ENCODE assay signal across 22 cellular contexts in the genomic region with DNA sequence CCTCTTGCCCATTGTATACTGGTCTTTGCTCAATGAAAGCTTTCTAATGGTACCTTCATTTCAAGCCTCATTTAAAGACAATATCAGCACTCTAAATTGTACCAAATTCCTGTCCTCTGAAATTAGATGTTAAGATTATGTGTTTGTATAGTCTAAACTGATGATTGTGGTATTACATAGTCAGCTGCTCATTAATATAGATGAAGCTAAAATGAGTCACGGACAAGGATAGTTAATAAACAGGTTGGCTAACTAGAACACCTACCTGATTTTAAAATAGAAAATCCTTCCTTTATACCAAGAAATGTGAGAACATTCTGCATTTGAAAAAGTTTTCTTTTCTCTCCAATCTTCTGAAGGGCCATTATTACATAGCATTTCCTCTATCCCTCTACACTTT. TPM values are rescaled to one million over a fixed set of nuclear protein-coding genes. Genes with fewer than 3 reads are reported as not detected.
DNase-seq lines count a peak whose midpoint lies in the region; ATAC-seq, FAIRE-seq and TF ChIP-seq lines count a peak whose summit lies in the region.
"Had no signal": no experiment of that assay in that cellular context is flagged by ENCODE, and none has a peak within 500 bp of the region (broad histone marks: within the 10 kb centered on the region; RNA-seq: fewer than 3 reads in every experiment).

No MANE protein-coding gene starts in this region.

- no peak for TF ChIP-seq EP300 in GM12878 (IDR thresholded peaks at IDR 0.05; ENCODE audit: borderline replicate concordance in 1 of 2, control insufficient read depth in 1 of 2, low read depth in 2 of 2, low read length in 2 of 2)

- no peak overlapping the region for H3K4me3 ChIP-seq in GM12878
- H3K4me3 ChIP-seq: ovary, thoracic aorta had no signal

- TSS peak; percentile 39 for BruUV-seq in GM12878 (replicated peaks; lab: Mats Ljungman, UMichigan)

- H3K79me2 ChIP-seq in GM12878 (ENCODE audit: control insufficient read depth, insufficient read depth, low read length), result peaks cover 14% of the 10 kb centered on the region

- H3K27me3 ChIP-seq in GM12878 (replicated peaks in 1 of 2; ENCODE audit: control insufficient read depth in 2 of 2, insufficient read depth in 2 of 2, low read length in 1 of 2), result no peaks in the 10 kb centered on the region
- H3K27me3 ChIP-seq: ovary had no signal

- POLR2A ChIA-PET in GM12878 (lab: Charles Lee), result interaction anchor here (0.9 kb wide), 1 partner anchor 9 kb away, joined by 3 read pairs; no protein-coding TSS in a partner anchor

- DNase-seq in DMS 273 (lab: John Stamatoyannopoulos, UW; ENCODE audit: unreplicated experiment) (peak; percentile 33), DMS 273 treated with DMSO at 0.1 percent for 48 hours (lab: John Stamatoyannopoulos, UW) (no peak), GM12878 (ENCODE audit: low read depth, low spot score) (no peak), glutamatergic neuron (no peak), type B pancreatic cell (ENCODE audit: extremely low spot score, unreplicated experiment) (no peak), HuH-7 (ENCODE audit: low spot score) (no peak)
- no peak for DNase-seq in activated CD4-positive, alpha-beta T cell treated with anti-CD3 and anti-CD28 coated beads, Interleukin-2, amount 10 ng/mL, durations not matched to agents 24 days and 14 days
- DNase-seq: activated naive CD4-positive, alpha-beta T cell treated with anti-CD3 and anti-CD28 coated beads, Interleukin-2, amount 10 ng/mL, durations not matched to agents 7 days and 5 days; caudate nucleus; MV-4-11; naive thymus-derived CD4-positive, alpha-beta T cell; NCI-H1694; NCI-H510A; ovary; stimulated activated CD4-positive, alpha-beta T cell treated with anti-CD3 and anti-CD28 coated beads, Interleukin-12 subunit alpha, Interleukin-12 subunit beta, amount 100 ng/mL, for 4 hours; stimulated activated naive CD8-positive, alpha-beta T cell treated with anti-CD3 and anti-CD28 coated beads, Interleukin-15, Interleukin-2, amounts not matched to agents 100 U/mL and 50 U/mL, for 24 hours; T-helper 2 cell had no signal

- H3K36me3 ChIP-seq in GM12878 (ENCODE audit: control insufficient read depth in 2 of 2, insufficient read depth in 2 of 2, low read length in 1 of 2), result no peaks in the 10 kb centered on the region
- H3K36me3 ChIP-seq: ovary, thoracic aorta had no signal

- peak; percentile 56 for FAIRE-seq in GM12878 (lab: Jason Lieb, UNC)

- no peaks in the 10 kb centered on the region for H3K4me1 ChIP-seq in GM12878 (ENCODE audit: control insufficient read depth, insufficient read depth, low read length)

- no peak overlapping the region for H2AFZ ChIP-seq in GM12878 (ENCODE audit: control insufficient read depth, low read depth, low read length)

- intact Hi-C loops in GM12878 (cut with micrococcal nuclease; ENCODE audit: unreplicated experiment), result no loop called here
- intact Hi-C loops in activated CD4-positive, alpha-beta T cell treated with anti-CD3 and anti-CD28 coated beads, Interleukin-2, amount 10 ng/mL, durations not matched to agents 24 days and 14 days (cut with micrococcal nuclease), result no loop called here

- CTCF ChIA-PET in GM12878 (lab: Yijun Ruan, JAX), result no interaction called here

- H3K27ac Mint-ChIP-seq in glutamatergic neuron (ENCODE audit: unreplicated experiment) (peak overlapping the region; percentile 95), type B pancreatic cell (peak overlapping the region; percentile 28)
- H3K27ac Mint-ChIP-seq in activated CD4-positive, alpha-beta T cell treated with anti-CD3 and anti-CD28 coated beads, Interleukin-2, amount 10 ng/mL, durations not matched to agents 24 days and 14 days, result no peak overlapping the region
- H3K27ac Mint-ChIP-seq: activated naive CD4-positive, alpha-beta T cell treated with anti-CD3 and anti-CD28 coated beads, Interleukin-2, amount 10 ng/mL, durations not matched to agents 7 days and 5 days; dendritic cell treated with granulocyte-macrophage colony-stimulating factor and Interleukin-4, amounts not matched to agents 40 ng/mL and 50 ng/mL, for 4 days had no signal

- peaks cover 12% of the 10 kb centered on the region for H3K9me3 Mint-ChIP-seq in glutamatergic neuron (ENCODE audit: unreplicated experiment)
- H3K9me3 Mint-ChIP-seq in type B pancreatic cell, result no peaks in the 10 kb centered on the region
- H3K9me3 Mint-ChIP-seq in activated CD4-positive, alpha-beta T cell treated with anti-CD3 and anti-CD28 coated beads, Interleukin-2, amount 10 ng/mL, durations not matched to agents 24 days and 14 days, result no peaks in the 10 kb centered on the region
- H3K9me3 Mint-ChIP-seq: activated naive CD4-positive, alpha-beta T cell treated with anti-CD3 and anti-CD28 coated beads, Interleukin-2, amount 10 ng/mL, durations not matched to agents 7 days and 5 days; dendritic cell treated with granulocyte-macrophage colony-stimulating factor and Interleukin-4, amounts not matched to agents 40 ng/mL and 50 ng/mL, for 4 days; naive thymus-derived CD4-positive, alpha-beta T cell had no signal

- in situ Hi-C loops in GM12878 (cut with MboI), result no loop called here

- ATAC-seq in GM12878, result no peak
- ATAC-seq in HG02840 (IDR thresholded peaks at IDR 0.05; ENCODE audit: low FRiP score, unreplicated experiment), result no peak
- ATAC-seq: naive thymus-derived CD4-positive, alpha-beta T cell; SK-N-SH treated with all-trans-retinoic acid at 6 μM for 48 hours; stimulated activated naive CD8-positive, alpha-beta T cell treated with anti-CD3 and anti-CD28 coated beads, Interleukin-15, Interleukin-2, amounts not matched to agents 100 U/mL and 50 U/mL, for 24 hours had no signal

- H4K20me1 ChIP-seq in GM12878 (ENCODE audit: control insufficient read depth, insufficient read depth), result no peaks in the 10 kb centered on the region

- RAD21 ChIA-PET in GM12878 (lab: Charles Lee; ENCODE audit: unreplicated experiment), result no interaction called here

- no peak overlapping the region for H3K9ac ChIP-seq in GM12878 (ENCODE audit: control insufficient read depth, insufficient read depth, low read length)

- H3K27me3 Mint-ChIP-seq in glutamatergic neuron (ENCODE audit: unreplicated experiment) (peaks cover 10% of the 10 kb centered on the region), type B pancreatic cell (no peaks in the 10 kb centered on the region)
- H3K27me3 Mint-ChIP-seq in activated CD4-positive, alpha-beta T cell treated with anti-CD3 and anti-CD28 coated beads, Interleukin-2, amount 10 ng/mL, durations not matched to agents 24 days and 14 days, result no peaks in the 10 kb centered on the region
- H3K27me3 Mint-ChIP-seq: activated naive CD4-positive, alpha-beta T cell treated with anti-CD3 and anti-CD28 coated beads, Interleukin-2, amount 10 ng/mL, durations not matched to agents 7 days and 5 days; dendritic cell treated with granulocyte-macrophage colony-stimulating factor and Interleukin-4, amounts not matched to agents 40 ng/mL and 50 ng/mL, for 4 days; naive thymus-derived CD4-positive, alpha-beta T cell had no signal

- SMC1A ChIA-PET in GM12878 (lab: Charles Lee; ENCODE audit: uncharacterized antibody, unreplicated experiment), result interaction anchor here (0.6 to 1.6 kb wide), 6 partner anchors 8 to 99 kb away, joined by 3 to 5 read pairs (median 4); no protein-coding TSS in a partner anchor

- H3K9me3 ChIP-seq in GM12878 (replicated peaks; ENCODE audit: control insufficient read depth, insufficient read depth, low read length), result no peaks in the 10 kb centered on the region
- H3K9me3 ChIP-seq: ovary, thoracic aorta had no signal

- no peak for TF ChIP-seq RAD21 in GM12878 (IDR thresholded peaks at IDR 0.05; ENCODE audit: insufficient read depth, low read depth, low read length)

- no peak for TF ChIP-seq POLR2A in GM12878 (IDR thresholded peaks at IDR 0.05; ENCODE audit: low read depth, low read length)

- WGBS in GM12878 (ENCODE audit: insufficient coverage, insufficient replicate concordance, low lambda C conversion rate, missing lambda C conversion rate), result 96% methylated on average over 1 of the region's 1 CpG

- H3K36me3 Mint-ChIP-seq in glutamatergic neuron (ENCODE audit: unreplicated experiment) (no peaks in the 10 kb centered on the region), type B pancreatic cell (no peaks in the 10 kb centered on the region)
- H3K36me3 Mint-ChIP-seq in activated CD4-positive, alpha-beta T cell treated with anti-CD3 and anti-CD28 coated beads, Interleukin-2, amount 10 ng/mL, durations not matched to agents 24 days and 14 days (ENCODE audit: low read depth), result no peaks in the 10 kb centered on the region
- H3K36me3 Mint-ChIP-seq: activated naive CD4-positive, alpha-beta T cell treated with anti-CD3 and anti-CD28 coated beads, Interleukin-2, amount 10 ng/mL, durations not matched to agents 7 days and 5 days; naive thymus-derived CD4-positive, alpha-beta T cell had no signal

- peak overlapping the region; percentile 31; the same call in 1 of the 2 replicates for H3K4me2 ChIP-seq in GM12878 (ENCODE audit: control insufficient read depth, insufficient read depth)

- H3K27ac ChIP-seq in GM12878 (ENCODE audit: control insufficient read depth, insufficient read depth), result no peak overlapping the region
- H3K27ac ChIP-seq: 22Rv1, ovary, thoracic aorta had no signal

- H3K4me3 Mint-ChIP-seq in glutamatergic neuron (ENCODE audit: unreplicated experiment) (peak overlapping the region; percentile 86), type B pancreatic cell (peak overlapping the region; percentile 52)
- H3K4me3 Mint-ChIP-seq in activated CD4-positive, alpha-beta T cell treated with anti-CD3 and anti-CD28 coated beads, Interleukin-2, amount 10 ng/mL, durations not matched to agents 24 days and 14 days, result no peak overlapping the region
- H3K4me3 Mint-ChIP-seq: activated naive CD4-positive, alpha-beta T cell treated with anti-CD3 and anti-CD28 coated beads, Interleukin-2, amount 10 ng/mL, durations not matched to agents 7 days and 5 days; dendritic cell treated with granulocyte-macrophage colony-stimulating factor and Interleukin-4, amounts not matched to agents 40 ng/mL and 50 ng/mL, for 4 days had no signal

- TF ChIP-seq CTCF in GM12878 (IDR thresholded peaks at IDR 0.05 in 2 of 3, conservative IDR thresholded peaks at IDR 0.05 in 1 of 3; ENCODE audit: control insufficient read depth in 2 of 3, extremely low read depth in 1 of 3, insufficient read depth in 1 of 3, low read depth in 3 of 3, low read length in 3 of 3), result no peak
- TF ChIP-seq CTCF in glutamatergic neuron (IDR thresholded peaks at IDR 0.05; ENCODE audit: partially characterized antibody, unreplicated experiment), result no peak
- no peak for TF ChIP-seq CTCF in type B pancreatic cell (conservative IDR thresholded peaks at IDR 0.05)

- peaks cover 29% of the 10 kb centered on the region for H3K4me1 Mint-ChIP-seq in glutamatergic neuron (ENCODE audit: low read depth, unreplicated experiment)
- H3K4me1 Mint-ChIP-seq in type B pancreatic cell (ENCODE audit: unreplicated experiment), result peaks cover 33% of the 10 kb centered on the region
- H3K4me1 Mint-ChIP-seq in activated CD4-positive, alpha-beta T cell treated with anti-CD3 and anti-CD28 coated beads, Interleukin-2, amount 10 ng/mL, durations not matched to agents 24 days and 14 days, result peaks cover 26% of the 10 kb centered on the region

RNA-seq across cellular contexts. Expression of a gene that starts 2.9 kb away (rescaled TPM):
- total RNA-seq in GM12878 (2013; cell fraction: nucleolus; rRNA removed), result 16.3 and 22.2 TPM in 2 replicates
- 12.0 and 14.4 TPM in 2 replicates for total RNA-seq in GM12878 (2014; rRNA removed)
- total RNA-seq in GM12878 (2014; rRNA removed; fragmentation: Illumina TruSeq; extraction: Trizol), result 14.1 and 14.6 TPM in 2 replicates
- 9.5 and 10.8 TPM in 2 replicates for total RNA-seq in GM12878 (2021)
- polyA plus RNA-seq in GM12878 (2011; ENCODE audit: low read depth), result 2.3 TPM
- 11.7 and 19.0 TPM in 2 replicates for polyA plus RNA-seq in GM12878 (2011; rRNA removed)
- polyA plus RNA-seq in GM12878 (2011; cell fraction: cytosol; rRNA removed), result 4.1 and 5.7 TPM in 2 replicates
- polyA plus RNA-seq in GM12878 (2011; cell fraction: nucleus; rRNA removed), result 4.6 and 5.1 TPM in 2 replicates
- polyA plus RNA-seq in GM12878 (2012), result 5.3 and 5.6 TPM in 2 replicates
- polyA plus RNA-seq in GM12878 (2014; fragmentation: Illumina TruSeq; extraction: Trizol), result 12.4 and 15.8 TPM in 2 replicates
- polyA plus RNA-seq in GM12878 (2014; fragmentation: Nextera tagmentation; extraction: Ambion mirVana), result 1 to 10 TPM; 3.5 to 4.9 TPM
- polyA plus RNA-seq in GM12878 (2014; rRNA removed), result 8.0 and 8.6 TPM in 2 replicates
- polyA plus RNA-seq in GM12878 (2016; fragmentation: Nextera tagmentation; extraction: Ambion mirVana), result 10 to 100 TPM; 13.8 to 15.4 TPM
- 10.1 and 14.4 TPM in 2 replicates for polyA minus RNA-seq in GM12878 (2011; rRNA and poly(A)+ RNA removed)
- polyA minus RNA-seq in GM12878 (2011; cell fraction: cytosol; rRNA and poly(A)+ RNA removed), result 6.3 and 7.8 TPM in 2 replicates
- 5.2 and 11.9 TPM in 2 replicates for polyA minus RNA-seq in GM12878 (2011; cell fraction: nucleus; rRNA and poly(A)+ RNA removed)
- total RNA-seq in glutamatergic neuron (ENCODE audit: unreplicated experiment), result 175 TPM
- 47.3 and 54.9 TPM in 2 replicates for total RNA-seq in type B pancreatic cell (ENCODE audit: low replicate concordance)
- 19.7 and 32.3 TPM in 2 replicates for total RNA-seq in activated CD4-positive, alpha-beta T cell treated with anti-CD3 and anti-CD28 coated beads, Interleukin-2, amount 10 ng/mL, durations not matched to agents 24 days and 14 days

RNA-seq across cellular contexts. Expression of a gene that starts 43.6 kb away (rescaled TPM):
- total RNA-seq in GM12878 (2013; cell fraction: nucleolus; rRNA removed), result 197 and 221 TPM in 2 replicates
- 14.2 and 15.2 TPM in 2 replicates for total RNA-seq in GM12878 (2014; rRNA removed)
- 20.5 and 25.2 TPM in 2 replicates for total RNA-seq in GM12878 (2014; rRNA removed; fragmentation: Illumina TruSeq; extraction: Trizol)
- total RNA-seq in GM12878 (2021), result 25.4 and 31.0 TPM in 2 replicates
- 37.7 TPM for polyA plus RNA-seq in GM12878 (2011; ENCODE audit: low read depth)
- polyA plus RNA-seq in GM12878 (2011; rRNA removed), result 36.4 and 58.0 TPM in 2 replicates
- 49.1 and 49.2 TPM in 2 replicates for polyA plus RNA-seq in GM12878 (2011; cell fraction: cytosol; rRNA removed)
- 60.0 and 88.0 TPM in 2 replicates for polyA plus RNA-seq in GM12878 (2011; cell fraction: nucleus; rRNA removed)
- polyA plus RNA-seq in GM12878 (2012), result 22.3 and 53.4 TPM in 2 replicates
- 18.9 and 21.4 TPM in 2 replicates for polyA plus RNA-seq in GM12878 (2014; fragmentation: Illumina TruSeq; extraction: Trizol)
- polyA plus RNA-seq in GM12878 (2014; fragmentation: Nextera tagmentation; extraction: Ambion mirVana), result 1 to 10 TPM; 3.3 to 5.8 TPM
- polyA plus RNA-seq in GM12878 (2014; rRNA removed), result 12.1 and 15.0 TPM in 2 replicates
- polyA plus RNA-seq in GM12878 (2016; fragmentation: Nextera tagmentation; extraction: Ambion mirVana), result 10 to 100 TPM; 57.7 to 62.3 TPM
- 172 and 238 TPM in 2 replicates for polyA minus RNA-seq in GM12878 (2011; rRNA and poly(A)+ RNA removed)
- 15.1 and 18.0 TPM in 2 replicates for polyA minus RNA-seq in GM12878 (2011; cell fraction: cytosol; rRNA and poly(A)+ RNA removed)
- polyA minus RNA-seq in GM12878 (2011; cell fraction: nucleus; rRNA and poly(A)+ RNA removed), result 87.3 and 97.9 TPM in 2 replicates
- total RNA-seq in glutamatergic neuron (ENCODE audit: unreplicated experiment), result 31.9 TPM
- 38.2 and 49.3 TPM in 2 replicates for total RNA-seq in type B pancreatic cell (ENCODE audit: low replicate concordance)
- 54.7 and 56.4 TPM in 2 replicates for total RNA-seq in activated CD4-positive, alpha-beta T cell treated with anti-CD3 and anti-CD28 coated beads, Interleukin-2, amount 10 ng/mL, durations not matched to agents 24 days and 14 days
